1 cellular context compared by ENCODE assay signal in genomic region chr22:48397531-48398180, GRCh38.
TF ChIP-seq lines count a peak whose summit lies in the region.

No MANE protein-coding gene starts in this region.

TF ChIP-seq in GM23338, 12 proteins besides CTCF, POLR2A, EP300 and RAD21 (continued from another document):
- TF ChIP-seq ZNF462 (CRISPR knock-in tag; IDR thresholded peaks at IDR 0.05) (no peak), ZNF331 (CRISPR knock-in tag; IDR thresholded peaks at IDR 0.05; ENCODE audit: low read depth) (no peak), CREB1 (CRISPR knock-in tag; IDR thresholded peaks at IDR 0.05; ENCODE audit: low read depth) (no peak), STAT1 (IDR thresholded peaks at IDR 0.05; ENCODE audit: unreplicated experiment) (no peak), EZH2phosphoT487 (IDR thresholded peaks at IDR 0.05; ENCODE audit: unreplicated experiment) (no peak), ZNF114 (CRISPR knock-in tag; IDR thresholded peaks at IDR 0.05) (no peak), JUNB (IDR thresholded peaks at IDR 0.05; ENCODE audit: unreplicated experiment) (no peak), EZH2 (IDR thresholded peaks at IDR 0.05; ENCODE audit: low read depth, unreplicated experiment) (no peak), ETS1 (IDR thresholded peaks at IDR 0.05) (no peak)
